ENCODE assay signal across 30 cellular contexts in genomic region chr16:23379707-23380106, GRCh38.
"Had no signal": no experiment of that assay in that cellular context is flagged by ENCODE, and none has a peak within 500 bp of the region (broad histone marks: within the 10 kb centered on the region; RNA-seq: fewer than 3 reads in every experiment).

No MANE protein-coding gene starts in this region.

- H3K36me3 ChIP-seq: brain microvascular endothelial cell had no signal

- H3K27ac ChIP-seq: brain microvascular endothelial cell, epithelial cell of prostate, esophagus squamous epithelium, gastroesophageal sphincter had no signal

- H3K36me3 Mint-ChIP-seq: activated naive CD4-positive, alpha-beta T cell treated with anti-CD3 and anti-CD28 coated beads, Interleukin-2, amount 10 ng/mL, durations not matched to agents 7 days and 5 days; activated naive CD4-positive, alpha-beta T cell treated with anti-CD3 and anti-CD28 coated beads, Interleukin-2, amount 50 U/mL, for 72 hours; activated naive CD8-positive, alpha-beta T cell treated with anti-CD3 and anti-CD28 coated beads, Interleukin-2, amount 10 ng/mL, durations not matched to agents 7 days and 5 days had no signal

- H3K9me3 Mint-ChIP-seq: activated CD4-positive, alpha-beta memory T cell treated with anti-CD3 and anti-CD28 coated beads, Interleukin-2, amount 10 ng/mL, durations not matched to agents 7 days and 5 days; activated CD4-positive, alpha-beta T cell treated with anti-CD3 and anti-CD28 coated beads, Interleukin-2, amount 10 ng/mL, durations not matched to agents 7 days and 5 days; activated naive CD4-positive, alpha-beta T cell treated with anti-CD3 and anti-CD28 coated beads, Interleukin-2, amount 10 ng/mL, durations not matched to agents 7 days and 5 days; activated naive CD4-positive, alpha-beta T cell treated with anti-CD3 and anti-CD28 coated beads, Interleukin-2, amount 50 U/mL, for 72 hours; activated naive CD8-positive, alpha-beta T cell treated with anti-CD3 and anti-CD28 coated beads, Interleukin-2, amount 10 ng/mL, durations not matched to agents 7 days and 5 days; activated T-cell treated with anti-CD3 and anti-CD28 coated beads, Interleukin-2, amount 50 U/mL, for 24 hours; activated T-cell treated with anti-CD3 and anti-CD28 coated beads, Interleukin-2, amount 50 U/mL, for 72 hours; central memory CD8-positive, alpha-beta T cell had no signal

- H3K4me1 ChIP-seq: gastroesophageal sphincter had no signal

- H3K27me3 ChIP-seq: brain microvascular endothelial cell, esophagus squamous epithelium, gastroesophageal sphincter had no signal

- H3K9me3 ChIP-seq: esophagus squamous epithelium, gastroesophageal sphincter had no signal

- DNase-seq: activated CD4-positive, alpha-beta memory T cell treated with anti-CD3 and anti-CD28 coated beads, Interleukin-2, amount 10 ng/mL, durations not matched to agents 7 days and 5 days; activated CD4-positive, alpha-beta T cell treated with anti-CD3 and anti-CD28 coated beads for 36 hours; activated CD4-positive, alpha-beta T cell treated with anti-CD3 and anti-CD28 coated beads, Interleukin-2, amount 10 ng/mL, durations not matched to agents 7 days and 5 days; activated CD4-positive, alpha-beta T cell treated with anti-CD3 and anti-CD28 coated beads, Interleukin-2, amount 50 U/mL, for 4 hours; activated CD4-positive, CD25-positive, alpha-beta regulatory T cell; activated CD4-positive, CD25-positive, alpha-beta regulatory T cell treated with anti-CD3 and anti-CD28 coated beads, Interleukin-2, amount 50 U/mL, for 72 hours; activated CD8-positive, alpha-beta memory T cell treated with anti-CD3 and anti-CD28 coated beads, Interleukin-2, amount 50 U/mL, for 48 hours; activated gamma-delta T cell; activated naive CD4-positive, alpha-beta T cell; activated naive CD4-positive, alpha-beta T cell treated with anti-CD3 and anti-CD28 coated beads, Interleukin-2, amount 10 ng/mL, durations not matched to agents 7 days and 5 days; activated naive CD8-positive, alpha-beta T cell treated with anti-CD3 and anti-CD28 coated beads, Interleukin-2, amount 10 ng/mL, durations not matched to agents 7 days and 5 days; activated T-cell treated with anti-CD3 and anti-CD28 coated beads for 4 hours; activated T-cell treated with anti-CD3 and anti-CD28 coated beads, Interleukin-2, amount 50 U/mL, for 24 hours; activated T-cell treated with anti-CD3 and anti-CD28 coated beads, Interleukin-2, amount 50 U/mL, for 72 hours; brain microvascular endothelial cell; cortex of kidney; dermis blood vessel endothelial cell; effector CD8-positive, alpha-beta T cell; esophagus squamous epithelium; foreskin melanocyte; T-helper 2 cell had no signal

- FAIRE-seq: astrocyte, bronchial epithelial cell, colon, endometrium, endothelial cell of umbilical vein had no signal

- H3K27ac Mint-ChIP-seq: activated CD4-positive, alpha-beta memory T cell treated with anti-CD3 and anti-CD28 coated beads, Interleukin-2, amount 10 ng/mL, durations not matched to agents 7 days and 5 days; activated CD4-positive, alpha-beta T cell treated with anti-CD3 and anti-CD28 coated beads for 36 hours; activated CD4-positive, alpha-beta T cell treated with anti-CD3 and anti-CD28 coated beads, Interleukin-2, amount 10 ng/mL, durations not matched to agents 7 days and 5 days; activated naive CD4-positive, alpha-beta T cell treated with anti-CD3 and anti-CD28 coated beads, Interleukin-2, amount 10 ng/mL, durations not matched to agents 7 days and 5 days; activated naive CD4-positive, alpha-beta T cell treated with anti-CD3 and anti-CD28 coated beads, Interleukin-2, amount 50 U/mL, for 72 hours; activated naive CD8-positive, alpha-beta T cell treated with anti-CD3 and anti-CD28 coated beads, Interleukin-2, amount 10 ng/mL, durations not matched to agents 7 days and 5 days; activated T-cell treated with anti-CD3 and anti-CD28 coated beads, Interleukin-2, amount 50 U/mL, for 24 hours; activated T-cell treated with anti-CD3 and anti-CD28 coated beads, Interleukin-2, amount 50 U/mL, for 72 hours had no signal

- H3K4me1 Mint-ChIP-seq: activated CD4-positive, alpha-beta memory T cell treated with anti-CD3 and anti-CD28 coated beads, Interleukin-2, amount 10 ng/mL, durations not matched to agents 7 days and 5 days; activated CD4-positive, alpha-beta T cell treated with anti-CD3 and anti-CD28 coated beads for 36 hours; activated CD4-positive, alpha-beta T cell treated with anti-CD3 and anti-CD28 coated beads, Interleukin-2, amount 10 ng/mL, durations not matched to agents 7 days and 5 days; activated naive CD4-positive, alpha-beta T cell treated with anti-CD3 and anti-CD28 coated beads, Interleukin-2, amount 10 ng/mL, durations not matched to agents 7 days and 5 days; activated naive CD8-positive, alpha-beta T cell treated with anti-CD3 and anti-CD28 coated beads, Interleukin-2, amount 10 ng/mL, durations not matched to agents 7 days and 5 days; central memory CD8-positive, alpha-beta T cell had no signal

- H3K4me3 ChIP-seq: esophagus squamous epithelium, gastroesophageal sphincter had no signal

- H3K27me3 Mint-ChIP-seq: activated CD4-positive, alpha-beta T cell treated with anti-CD3 and anti-CD28 coated beads for 36 hours; activated CD4-positive, alpha-beta T cell treated with anti-CD3 and anti-CD28 coated beads, Interleukin-2, amount 10 ng/mL, durations not matched to agents 7 days and 5 days; activated T-cell treated with anti-CD3 and anti-CD28 coated beads, Interleukin-2, amount 50 U/mL, for 24 hours had no signal

- ATAC-seq: activated CD4-positive, alpha-beta T cell treated with anti-CD3 and anti-CD28 coated beads for 36 hours; activated T-cell treated with anti-CD3 and anti-CD28 coated beads, Interleukin-2, amount 50 U/mL, for 72 hours; gastroesophageal sphincter had no signal

- H3K4me3 Mint-ChIP-seq: activated CD4-positive, alpha-beta memory T cell treated with anti-CD3 and anti-CD28 coated beads, Interleukin-2, amount 10 ng/mL, durations not matched to agents 7 days and 5 days; activated CD4-positive, alpha-beta T cell treated with anti-CD3 and anti-CD28 coated beads for 36 hours; activated CD4-positive, alpha-beta T cell treated with anti-CD3 and anti-CD28 coated beads, Interleukin-2, amount 10 ng/mL, durations not matched to agents 7 days and 5 days; activated naive CD4-positive, alpha-beta T cell treated with anti-CD3 and anti-CD28 coated beads, Interleukin-2, amount 10 ng/mL, durations not matched to agents 7 days and 5 days; activated naive CD8-positive, alpha-beta T cell treated with anti-CD3 and anti-CD28 coated beads, Interleukin-2, amount 10 ng/mL, durations not matched to agents 7 days and 5 days; activated T-cell treated with anti-CD3 and anti-CD28 coated beads, Interleukin-2, amount 50 U/mL, for 24 hours; activated T-cell treated with anti-CD3 and anti-CD28 coated beads, Interleukin-2, amount 50 U/mL, for 72 hours; central memory CD8-positive, alpha-beta T cell had no signal
